Comparison of ENCODE assay signal across 8 cellular contexts in the genomic region with DNA sequence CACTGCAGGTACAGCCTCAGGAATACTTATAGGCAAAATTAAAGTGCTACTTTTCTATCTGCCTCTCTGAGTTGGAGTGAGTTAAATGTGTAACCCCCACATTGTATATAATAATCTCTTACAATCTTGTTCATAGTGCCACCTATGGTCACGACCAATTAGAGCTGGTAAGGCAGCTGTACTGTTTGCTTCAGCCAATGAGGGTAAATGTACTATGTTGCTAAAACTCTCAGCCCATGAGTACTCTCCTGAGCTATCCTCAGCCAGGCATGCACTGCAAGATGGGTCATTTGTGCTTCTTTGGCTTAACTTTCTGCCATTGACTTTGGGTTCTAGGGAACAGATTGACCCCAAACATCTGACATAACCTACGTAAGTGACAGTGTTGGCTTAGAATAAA. TPM values are rescaled to one million over a fixed set of nuclear protein-coding genes. Genes with fewer than 3 reads are reported as not detected.
DNase-seq lines count a peak whose midpoint lies in the region; ATAC-seq lines count a peak whose summit lies in the region.

No MANE protein-coding gene starts in this region.

- no peak overlapping the region for H3K4me3 Mint-ChIP-seq in activated T-helper 17 cell treated with anti-CD3 and anti-CD28 coated beads, Interleukin-2, amount 50 U/mL, for 72 hours

- WGBS in neuronal stem cell (ENCODE audit: extremely low coverage in 2 of 2, insufficient read length in 2 of 2, insufficient replicate concordance in 1 of 2), 2 donors, result no CpG with 5 or more reads among the region's 2 CpGs

- no peaks in the 10 kb centered on the region for H3K27me3 Mint-ChIP-seq in activated T-helper 17 cell treated with anti-CD3 and anti-CD28 coated beads, Interleukin-2, amount 50 U/mL, for 72 hours

- H3K23ac ChIP-seq in neuronal stem cell (ENCODE audit: low read depth, low read length, poor library complexity), result no peak overlapping the region

- H2AK5ac ChIP-seq in neuronal stem cell (ENCODE audit: low read depth, low read length), result no peak overlapping the region

- no peaks in the 10 kb centered on the region for H3K27me3 ChIP-seq in neuronal stem cell (ENCODE audit: control insufficient read depth in 3 of 3, insufficient read depth in 3 of 3, low read depth in 1 of 3, low read length in 3 of 3)

- no peaks in the 10 kb centered on the region for H3K36me3 ChIP-seq in neuronal stem cell (replicated peaks in 1 of 2; ENCODE audit: control insufficient read depth in 2 of 2, insufficient read depth in 2 of 2, low read length in 2 of 2)

- no peaks in the 10 kb centered on the region for H3K36me3 Mint-ChIP-seq in activated T-helper 17 cell treated with anti-CD3 and anti-CD28 coated beads, Interleukin-2, amount 50 U/mL, for 72 hours (ENCODE audit: low read depth)

- peak overlapping the region; percentile 12 for H2AFZ ChIP-seq in neuronal stem cell (ENCODE audit: low read length)

- H3K4me2 ChIP-seq in neuronal stem cell (ENCODE audit: insufficient read depth, low read length, poor library complexity, severe bottlenecking), result no peak overlapping the region

- H3K4me1 Mint-ChIP-seq in activated T-helper 17 cell treated with anti-CD3 and anti-CD28 coated beads, Interleukin-2, amount 50 U/mL, for 72 hours, result no peaks in the 10 kb centered on the region

- no peak overlapping the region for H3K27ac Mint-ChIP-seq in activated T-helper 17 cell treated with anti-CD3 and anti-CD28 coated beads, Interleukin-2, amount 50 U/mL, for 72 hours

- H3K9me3 Mint-ChIP-seq in activated T-helper 17 cell treated with anti-CD3 and anti-CD28 coated beads, Interleukin-2, amount 50 U/mL, for 72 hours, result no peaks in the 10 kb centered on the region

- H3K27ac ChIP-seq in neuronal stem cell (replicated peaks; ENCODE audit: low read length), result no peak overlapping the region

- ATAC-seq in GM18498 (IDR thresholded peaks at IDR 0.05; ENCODE audit: unreplicated experiment) (peak; percentile 95), HG02623 (IDR thresholded peaks at IDR 0.05; ENCODE audit: unreplicated experiment) (peak; percentile 93)
- peak; percentile 74 for ATAC-seq in activated T-helper 17 cell treated with anti-CD3 and anti-CD28 coated beads, Interleukin-2, amount 50 U/mL, for 72 hours (replicated peaks)

- no peak overlapping the region for H3K4me3 ChIP-seq in neuronal stem cell (ENCODE audit: low read length in 2 of 2)

- no peak overlapping the region for H4K8ac ChIP-seq in neuronal stem cell (ENCODE audit: low read depth, low read length)

- no peaks in the 10 kb centered on the region for H3K79me1 ChIP-seq in neuronal stem cell (ENCODE audit: low read depth, low read length)

- no peak overlapping the region for H3K14ac ChIP-seq in neuronal stem cell (ENCODE audit: low read length)

- no peaks in the 10 kb centered on the region for H3K4me1 ChIP-seq in neuronal stem cell (ENCODE audit: control insufficient read depth in 2 of 2, insufficient read depth in 1 of 2, low read depth in 1 of 2, low read length in 2 of 2)

- DNase-seq in AG20443 (ENCODE audit: low spot score) (peak; percentile 59), MV-4-11 (lab: John Stamatoyannopoulos, UW) (peak; percentile 58), neuronal stem cell (ENCODE audit: low spot score) (no peak), globus pallidus (ENCODE audit: low spot score) (no peak), C1 segment of cervical spinal cord (lab: John Stamatoyannopoulos, UW) (no peak)

- no peak overlapping the region for H2BK12ac ChIP-seq in neuronal stem cell (ENCODE audit: low read length)

- H3K4ac ChIP-seq in neuronal stem cell (ENCODE audit: low read length), result no peak overlapping the region

- no peak overlapping the region for H2BK120ac ChIP-seq in neuronal stem cell (ENCODE audit: low read depth, low read length)

- H2BK15ac ChIP-seq in neuronal stem cell (ENCODE audit: low read length), result no peak overlapping the region

- no peak overlapping the region for H2BK5ac ChIP-seq in neuronal stem cell (ENCODE audit: low read length)

- H3K9me3 ChIP-seq in neuronal stem cell (replicated peaks in 1 of 2; ENCODE audit: control insufficient read depth in 2 of 2, insufficient read depth in 1 of 2, low read depth in 1 of 2, low read length in 2 of 2), result no peaks in the 10 kb centered on the region

- no peak overlapping the region for H3K18ac ChIP-seq in neuronal stem cell (ENCODE audit: low read length)

- H4K91ac ChIP-seq in neuronal stem cell (ENCODE audit: low read depth, low read length, poor library complexity), result no peak overlapping the region

- no peak overlapping the region for H3K9ac ChIP-seq in neuronal stem cell (ENCODE audit: low read depth, low read length, poor library complexity)

RNA-seq across cellular contexts. Expression of gene MDM2, which starts 15.0 kb away (rescaled TPM):
- total RNA-seq in activated T-helper 17 cell treated with anti-CD3 and anti-CD28 coated beads, Interleukin-2, amount 50 U/mL, for 72 hours, result 100 to 1,000 TPM; 339 to 432 TPM
- 41.0 TPM for polyA plus RNA-seq in neuronal stem cell (2013, experiment 1 of 2)
- polyA plus RNA-seq in neuronal stem cell (2013, experiment 2 of 2), result 45.0 TPM

RNA-seq across cellular contexts. Expression of gene SLC35E3, which starts 47.0 kb away (rescaled TPM):
- total RNA-seq in activated T-helper 17 cell treated with anti-CD3 and anti-CD28 coated beads, Interleukin-2, amount 50 U/mL, for 72 hours, result 10 to 100 TPM; 12.3 to 12.6 TPM
- polyA plus RNA-seq in neuronal stem cell (2013, experiment 1 of 2), result 4.7 TPM
- polyA plus RNA-seq in neuronal stem cell (2013, experiment 2 of 2), result 5.5 TPM

Comparison
In these comparisons a context has a peak if more than half of its experiments do, and no peak if none do; other contexts are left out.
1. DNase-seq: peak in AG20443 (single experiment) and MV-4-11 (single experiment); none in neuronal stem cell (single experiment), globus pallidus (single experiment) and C1 segment of cervical spinal cord (0 of 14).
2. Peak in every context shown above with its lines, with median percentiles within 50 percentile points of each other: ATAC-seq.